Comparison of ENCODE assay signal across 26 cellular contexts in genomic region chr16:84561291-84561690, GRCh38.
"Had no signal": no experiment of that assay in that cellular context is flagged by ENCODE, and none has a peak within 500 bp of the region (broad histone marks: within the 10 kb centered on the region; RNA-seq: fewer than 3 reads in every experiment).

No MANE protein-coding gene starts in this region.

- ATAC-seq: esophagus mucosa; heart left ventricle; left lobe of liver; naive thymus-derived CD8-positive, alpha-beta T cell; right cardiac atrium; stimulated activated naive CD8-positive, alpha-beta T cell treated with anti-CD3 and anti-CD28 coated beads, Interleukin-15, Interleukin-2, amounts not matched to agents 100 U/mL and 50 U/mL, for 24 hours had no signal

- H3K9me3 ChIP-seq: heart left ventricle, lower lobe of right lung, testis, transverse colon had no signal

- H3K4me3 Mint-ChIP-seq: activated naive CD4-positive, alpha-beta T cell treated with anti-CD3 and anti-CD28 coated beads, Interleukin-2, amount 10 ng/mL, durations not matched to agents 7 days and 5 days; activated naive CD8-positive, alpha-beta T cell treated with anti-CD3 and anti-CD28 coated beads, Interleukin-2, amount 10 ng/mL, durations not matched to agents 7 days and 5 days; naive thymus-derived CD8-positive, alpha-beta T cell; neural crest cell; T-helper 2 cell treated with Interferon-gamma antibody and Interleukin-4, amounts not matched to agents 5 μg/mL and 100 μg/mL, for 36 hours had no signal

- DNase-seq: activated CD4-positive, alpha-beta T cell treated with anti-CD3 and anti-CD28 coated beads for 4 hours; activated CD4-positive, alpha-beta T cell treated with anti-CD3 and anti-CD28 coated beads, Interleukin-2, amount 50 U/mL, for 4 hours; activated CD8-positive, alpha-beta memory T cell treated with anti-CD3 and anti-CD28 coated beads, Interleukin-2, amount 50 U/mL, for 4 hours; activated gamma-delta T cell; activated naive CD4-positive, alpha-beta T cell treated with anti-CD3 and anti-CD28 coated beads, Interleukin-2, amount 10 ng/mL, durations not matched to agents 7 days and 5 days; activated naive CD8-positive, alpha-beta T cell treated with anti-CD3 and anti-CD28 coated beads, Interleukin-2, amount 10 ng/mL, durations not matched to agents 7 days and 5 days; activated T-cell treated with anti-CD3 and anti-CD28 coated beads, Interleukin-2, amount 50 U/mL, for 1 hour; brain microvascular endothelial cell; cortex of kidney; foreskin fibroblast; heart left ventricle; hypothalamus; kidney glomerular epithelial cell; lower lobe of right lung; mesenchymal stem cell; naive thymus-derived CD8-positive, alpha-beta T cell; occipital lobe; stimulated activated CD4-positive, alpha-beta T cell treated with anti-CD3 and anti-CD28 coated beads, Interleukin-4, amount 100 ng/mL, for 1 hour; stimulated activated naive CD8-positive, alpha-beta T cell treated with anti-CD3 and anti-CD28 coated beads, Interleukin-15, Interleukin-2, amounts not matched to agents 100 U/mL and 50 U/mL, for 24 hours; testis; transverse colon had no signal

- H3K27ac ChIP-seq: brain microvascular endothelial cell, lower lobe of right lung, testis, transverse colon had no signal

- H3K27me3 ChIP-seq: brain microvascular endothelial cell, testis, transverse colon had no signal

- H3K36me3 ChIP-seq: transverse colon had no signal

- H3K4me1 ChIP-seq: testis had no signal

- H3K27ac Mint-ChIP-seq: activated naive CD8-positive, alpha-beta T cell treated with anti-CD3 and anti-CD28 coated beads, Interleukin-2, amount 10 ng/mL, durations not matched to agents 7 days and 5 days had no signal

- H3K9me3 Mint-ChIP-seq: activated naive CD4-positive, alpha-beta T cell treated with anti-CD3 and anti-CD28 coated beads, Interleukin-2, amount 10 ng/mL, durations not matched to agents 7 days and 5 days; activated naive CD8-positive, alpha-beta T cell treated with anti-CD3 and anti-CD28 coated beads, Interleukin-2, amount 10 ng/mL, durations not matched to agents 7 days and 5 days; naive thymus-derived CD8-positive, alpha-beta T cell; neural crest cell; T-helper 2 cell treated with Interferon-gamma antibody and Interleukin-4, amounts not matched to agents 5 μg/mL and 100 μg/mL, for 36 hours had no signal

- H3K27me3 Mint-ChIP-seq: activated naive CD4-positive, alpha-beta T cell treated with anti-CD3 and anti-CD28 coated beads, Interleukin-2, amount 10 ng/mL, durations not matched to agents 7 days and 5 days; activated naive CD8-positive, alpha-beta T cell treated with anti-CD3 and anti-CD28 coated beads, Interleukin-2, amount 10 ng/mL, durations not matched to agents 7 days and 5 days; naive thymus-derived CD8-positive, alpha-beta T cell had no signal

- H3K4me3 ChIP-seq: heart left ventricle, lower lobe of right lung, testis, transverse colon had no signal
